In genomic region chr18:62957885-62958472, GRCh38 we compare ENCODE assay signal across 8 cellular contexts.
A peak's percentile ranks its signal among the peaks of the same experiment; 100 is the strongest.
DNase-seq lines count a peak whose midpoint lies in the region; ATAC-seq and TF ChIP-seq lines count a peak whose summit lies in the region.

No MANE protein-coding gene starts in this region.

- H3K27ac ChIP-seq in HL-60 (replicated peaks) (no peak overlapping the region), parathyroid adenoma (no peak overlapping the region)

- POLR2A ChIA-PET in WTC11 (lab: Charles Lee), result no interaction called here

- no peaks in the 10 kb centered on the region for H3K9me3 ChIP-seq in parathyroid adenoma (ENCODE audit: control insufficient read depth, low read length)

- H3K27me3 ChIP-seq in HL-60 (ENCODE audit: insufficient read depth, poor library complexity, severe bottlenecking), result no peaks in the 10 kb centered on the region
- H3K27me3 ChIP-seq in parathyroid adenoma (ENCODE audit: control insufficient read depth, insufficient read depth, low read length), result no peaks in the 10 kb centered on the region
- no peaks in the 10 kb centered on the region for H3K27me3 ChIP-seq in H7 (ENCODE audit: control insufficient read depth, insufficient read depth, low read length)

- no peaks in the 10 kb centered on the region for H3K79me2 ChIP-seq in parathyroid adenoma

- no peaks in the 10 kb centered on the region for H3K27me3 Mint-ChIP-seq in WTC11 (ENCODE audit: low read depth)

- H3K27ac Mint-ChIP-seq in WTC11, result no peak overlapping the region

- no peak overlapping the region for H3K4me3 Mint-ChIP-seq in WTC11

- H3K4me1 ChIP-seq in parathyroid adenoma, result no peaks in the 10 kb centered on the region

- H3K36me3 ChIP-seq in parathyroid adenoma (ENCODE audit: control insufficient read depth, insufficient read depth, low read length) (no peaks in the 10 kb centered on the region), H7 (replicated peaks; ENCODE audit: control insufficient read depth, insufficient read depth, low read length) (peaks cover 10% of the 10 kb centered on the region)

- no peak overlapping the region for H3K4me3 ChIP-seq in HL-60 (replicated peaks; ENCODE audit: insufficient read depth, low read length)
- no peak overlapping the region for H3K4me3 ChIP-seq in epithelial cell of esophagus (ENCODE audit: low read length)
- no peak overlapping the region for H3K4me3 ChIP-seq in parathyroid adenoma (ENCODE audit: low read depth, low read length)
- H3K4me3 ChIP-seq in H7 (ENCODE audit: insufficient read depth, low read depth, low read length), result no peak overlapping the region

- peak; percentile 32 for DNase-seq in SKM-1 treated with dmso at 0.1 percent for 144 hours (lab: John Stamatoyannopoulos, UW; ENCODE audit: unreplicated experiment)
- no peak for DNase-seq in SKM-1 (lab: John Stamatoyannopoulos, UW; ENCODE audit: unreplicated experiment)
- DNase-seq in HL-60 (ENCODE audit: low read depth in 1 of 2, low spot score in 1 of 2), result peak in 1 of 2 experiments; percentile 87
- peak; percentile 71 for DNase-seq in WTC11 (ENCODE audit: low spot score)
- peak; percentile 69 for DNase-seq in epithelial cell of esophagus (ENCODE audit: low read depth)
- no peak for DNase-seq in H7
- no peak for DNase-seq in cerebellum (ENCODE audit: low spot score)

- CTCF ChIA-PET in WTC11 (lab: Charles Lee), result interaction anchor here (0.6 to 2.4 kb wide), 10 partner anchors 9 to 447 kb away, joined by 3 to 9 read pairs (median 4); partner anchors contain the start of gene PHLPP1

- no peak overlapping the region for H2AFZ ChIP-seq in parathyroid adenoma

- no peak overlapping the region for H3K4me2 ChIP-seq in parathyroid adenoma (ENCODE audit: low read length)

- peaks cover 17% of the 10 kb centered on the region for H3K4me1 Mint-ChIP-seq in WTC11

- TF ChIP-seq CTCF in HL-60 (IDR thresholded peaks at IDR 0.05; ENCODE audit: insufficient read depth, low read length), result peak; percentile 14
- TF ChIP-seq CTCF in WTC11 (IDR thresholded peaks at IDR 0.05), result peak; percentile 66
- TF ChIP-seq CTCF in epithelial cell of esophagus (IDR thresholded peaks at IDR 0.05; ENCODE audit: insufficient read depth, low read depth, low read length, missing control alignments), result peak; percentile 59
- peak; percentile 20 for TF ChIP-seq CTCF in parathyroid adenoma (IDR thresholded peaks at IDR 0.05)

- H3K9ac ChIP-seq in parathyroid adenoma, result no peak overlapping the region

- H3K36me3 Mint-ChIP-seq in WTC11, result peaks cover 38% of the 10 kb centered on the region

- H3K9me3 Mint-ChIP-seq in WTC11, result no peaks in the 10 kb centered on the region

- peak; percentile 87 for ATAC-seq in WTC11

TF ChIP-seq in WTC11, 78 proteins besides CTCF, POLR2A, EP300 and RAD21 (continues in another document):
- TF ChIP-seq CBFB (CRISPR knock-in tag; IDR thresholded peaks at IDR 0.05; ENCODE audit: low read depth), result no peak
- no peak for TF ChIP-seq FOXP4 (CRISPR knock-in tag; IDR thresholded peaks at IDR 0.05)
- TF ChIP-seq GTF2I (CRISPR knock-in tag; conservative IDR thresholded peaks at IDR 0.05), result 0 out of 2 replicates have a peak, but pooled peaks have one; percentile 36
- no peak for TF ChIP-seq ATF2 (CRISPR knock-in tag; IDR thresholded peaks at IDR 0.05; ENCODE audit: borderline replicate concordance, low read depth)
- no peak for TF ChIP-seq RORB (CRISPR knock-in tag; IDR thresholded peaks at IDR 0.05)
- TF ChIP-seq NFYB (CRISPR knock-in tag; conservative IDR thresholded peaks at IDR 0.05; ENCODE audit: low read depth), result no peak
- 0 out of 2 replicates have a peak, but pooled peaks have one; percentile 29 for TF ChIP-seq ARID4B (CRISPR knock-in tag; IDR thresholded peaks at IDR 0.05; ENCODE audit: borderline replicate concordance)
- TF ChIP-seq AFF4 (CRISPR knock-in tag; IDR thresholded peaks at IDR 0.05; ENCODE audit: borderline replicate concordance), result no peak
- TF ChIP-seq IRF2 (CRISPR knock-in tag; IDR thresholded peaks at IDR 0.05; ENCODE audit: borderline replicate concordance, low read depth), result no peak
- no peak for TF ChIP-seq NR3C1 (CRISPR knock-in tag; conservative IDR thresholded peaks at IDR 0.05; ENCODE audit: low read depth)
- peak; percentile 64; the same call in 1 of the 2 replicates for TF ChIP-seq ZNF121 (CRISPR knock-in tag; IDR thresholded peaks at IDR 0.05)
- TF ChIP-seq ZNF423 (CRISPR knock-in tag; IDR thresholded peaks at IDR 0.05), result no peak
- TF ChIP-seq CREB1 (CRISPR knock-in tag; IDR thresholded peaks at IDR 0.05), result no peak

Comparison
In these comparisons a context has a peak if more than half of its experiments do, and no peak if none do; other contexts are left out.
1. DNase-seq: peak in SKM-1 treated with dmso at 0.1 percent for 144 hours (single experiment), WTC11 (single experiment) and epithelial cell of esophagus (single experiment); none in SKM-1 (single experiment), H7 (single experiment) and cerebellum (single experiment).
2. CTCF ChIP-seq: peak in every context shown above with its lines; median percentile 66 in WTC11; 59 in epithelial cell of esophagus; 20 in parathyroid adenoma; 14 in HL-60.